3 cellular contexts compared by ENCODE assay signal in genomic region chr4:183014361-183015084, GRCh38.
TF ChIP-seq lines count a peak whose summit lies in the region.

No MANE protein-coding gene starts in this region.

TF ChIP-seq in SK-N-SH treated with all-trans-retinoic acid at 6 μM for 48 hours, 23 proteins besides CTCF, POLR2A, EP300 and RAD21 (continued from another document and continues in another):
- TF ChIP-seq TSHZ2 (CRISPR knock-in tag; IDR thresholded peaks at IDR 0.05): no peak
- TF ChIP-seq ZNF8 (CRISPR knock-in tag; IDR thresholded peaks at IDR 0.05): no peak
- TF ChIP-seq OSR1 (CRISPR knock-in tag; IDR thresholded peaks at IDR 0.05): no peak
- TF ChIP-seq, protein P1, sequence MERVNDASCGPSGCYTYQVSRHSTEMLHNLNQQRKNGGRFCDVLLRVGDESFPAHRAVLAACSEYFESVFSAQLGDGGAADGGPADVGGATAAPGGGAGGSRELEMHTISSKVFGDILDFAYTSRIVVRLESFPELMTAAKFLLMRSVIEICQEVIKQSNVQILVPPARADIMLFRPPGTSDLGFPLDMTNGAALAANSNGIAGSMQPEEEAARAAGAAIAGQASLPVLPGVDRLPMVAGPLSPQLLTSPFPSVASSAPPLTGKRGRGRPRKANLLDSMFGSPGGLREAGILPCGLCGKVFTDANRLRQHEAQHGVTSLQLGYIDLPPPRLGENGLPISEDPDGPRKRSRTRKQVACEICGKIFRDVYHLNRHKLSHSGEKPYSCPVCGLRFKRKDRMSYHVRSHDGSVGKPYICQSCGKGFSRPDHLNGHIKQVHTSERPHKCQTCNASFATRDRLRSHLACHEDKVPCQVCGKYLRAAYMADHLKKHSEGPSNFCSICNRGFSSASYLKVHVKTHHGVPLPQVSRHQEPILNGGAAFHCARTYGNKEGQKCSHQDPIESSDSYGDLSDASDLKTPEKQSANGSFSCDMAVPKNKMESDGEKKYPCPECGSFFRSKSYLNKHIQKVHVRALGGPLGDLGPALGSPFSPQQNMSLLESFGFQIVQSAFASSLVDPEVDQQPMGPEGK (CRISPR knock-in tag; IDR thresholded peaks at IDR 0.05; ENCODE audit: borderline replicate concordance): no peak
- TF ChIP-seq ESRRG (CRISPR knock-in tag; IDR thresholded peaks at IDR 0.05): no peak
- no peak for TF ChIP-seq ISL1 (CRISPR knock-in tag; IDR thresholded peaks at IDR 0.05)
- no peak for TF ChIP-seq BACH2 (CRISPR knock-in tag; IDR thresholded peaks at IDR 0.05; ENCODE audit: borderline replicate concordance)
- TF ChIP-seq, protein P2, sequence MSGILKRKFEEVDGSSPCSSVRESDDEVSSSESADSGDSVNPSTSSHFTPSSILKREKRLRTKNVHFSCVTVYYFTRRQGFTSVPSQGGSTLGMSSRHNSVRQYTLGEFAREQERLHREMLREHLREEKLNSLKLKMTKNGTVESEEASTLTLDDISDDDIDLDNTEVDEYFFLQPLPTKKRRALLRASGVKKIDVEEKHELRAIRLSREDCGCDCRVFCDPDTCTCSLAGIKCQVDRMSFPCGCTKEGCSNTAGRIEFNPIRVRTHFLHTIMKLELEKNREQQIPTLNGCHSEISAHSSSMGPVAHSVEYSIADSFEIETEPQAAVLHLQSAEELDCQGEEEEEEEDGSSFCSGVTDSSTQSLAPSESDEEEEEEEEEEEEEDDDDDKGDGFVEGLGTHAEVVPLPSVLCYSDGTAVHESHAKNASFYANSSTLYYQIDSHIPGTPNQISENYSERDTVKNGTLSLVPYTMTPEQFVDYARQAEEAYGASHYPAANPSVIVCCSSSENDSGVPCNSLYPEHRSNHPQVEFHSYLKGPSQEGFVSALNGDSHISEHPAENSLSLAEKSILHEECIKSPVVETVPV (CRISPR knock-in tag; IDR thresholded peaks at IDR 0.05): no peak
- TF ChIP-seq ZFP30 (CRISPR knock-in tag; IDR thresholded peaks at IDR 0.05): no peak
- TF ChIP-seq ZC3H10 (CRISPR knock-in tag; IDR thresholded peaks at IDR 0.05): no peak
- TF ChIP-seq PPARA (CRISPR knock-in tag; IDR thresholded peaks at IDR 0.05; ENCODE audit: borderline replicate concordance): no peak

TF ChIP-seq in SK-N-SH, 30 proteins besides CTCF, POLR2A, EP300 and RAD21 (continued from another document):
- TF ChIP-seq, protein P3, sequence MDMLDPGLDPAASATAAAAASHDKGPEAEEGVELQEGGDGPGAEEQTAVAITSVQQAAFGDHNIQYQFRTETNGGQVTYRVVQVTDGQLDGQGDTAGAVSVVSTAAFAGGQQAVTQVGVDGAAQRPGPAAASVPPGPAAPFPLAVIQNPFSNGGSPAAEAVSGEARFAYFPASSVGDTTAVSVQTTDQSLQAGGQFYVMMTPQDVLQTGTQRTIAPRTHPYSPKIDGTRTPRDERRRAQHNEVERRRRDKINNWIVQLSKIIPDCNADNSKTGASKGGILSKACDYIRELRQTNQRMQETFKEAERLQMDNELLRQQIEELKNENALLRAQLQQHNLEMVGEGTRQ (IDR thresholded peaks at IDR 0.05; ENCODE audit: borderline replicate concordance, low read depth, low read length): no peak
- TF ChIP-seq GABPA (IDR thresholded peaks at IDR 0.05; ENCODE audit: low read depth) (no peak), MAX (IDR thresholded peaks at IDR 0.05; ENCODE audit: low read depth) (no peak), TEAD4 (IDR thresholded peaks at IDR 0.05; ENCODE audit: borderline replicate concordance, insufficient read depth) (no peak), JUND (IDR thresholded peaks at IDR 0.05) (no peak), RCOR1 (IDR thresholded peaks at IDR 0.05; ENCODE audit: low read length) (no peak), MEF2A (IDR thresholded peaks at IDR 0.05; ENCODE audit: borderline replicate concordance, low read depth) (no peak), POLR2AphosphoS5 (IDR thresholded peaks at IDR 0.05; ENCODE audit: low read depth, low read length) (no peak), ELF1 (IDR thresholded peaks at IDR 0.05) (no peak), TAF1 (IDR thresholded peaks at IDR 0.05; ENCODE audit: borderline replicate concordance, low read depth, low read length) (no peak), MXI1 (IDR thresholded peaks at IDR 0.05; ENCODE audit: low read depth, low read length) (no peak), TCF12 (IDR thresholded peaks at IDR 0.05) (no peak)
- TF ChIP-seq, protein P4, sequence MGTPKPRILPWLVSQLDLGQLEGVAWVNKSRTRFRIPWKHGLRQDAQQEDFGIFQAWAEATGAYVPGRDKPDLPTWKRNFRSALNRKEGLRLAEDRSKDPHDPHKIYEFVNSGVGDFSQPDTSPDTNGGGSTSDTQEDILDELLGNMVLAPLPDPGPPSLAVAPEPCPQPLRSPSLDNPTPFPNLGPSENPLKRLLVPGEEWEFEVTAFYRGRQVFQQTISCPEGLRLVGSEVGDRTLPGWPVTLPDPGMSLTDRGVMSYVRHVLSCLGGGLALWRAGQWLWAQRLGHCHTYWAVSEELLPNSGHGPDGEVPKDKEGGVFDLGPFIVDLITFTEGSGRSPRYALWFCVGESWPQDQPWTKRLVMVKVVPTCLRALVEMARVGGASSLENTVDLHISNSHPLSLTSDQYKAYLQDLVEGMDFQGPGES (IDR thresholded peaks at IDR 0.05; ENCODE audit: low read depth, low read length): no peak

TF ChIP-seq in WTC11, 78 proteins besides CTCF, POLR2A, EP300 and RAD21 (continued from another document):
- TF ChIP-seq, protein P5, sequence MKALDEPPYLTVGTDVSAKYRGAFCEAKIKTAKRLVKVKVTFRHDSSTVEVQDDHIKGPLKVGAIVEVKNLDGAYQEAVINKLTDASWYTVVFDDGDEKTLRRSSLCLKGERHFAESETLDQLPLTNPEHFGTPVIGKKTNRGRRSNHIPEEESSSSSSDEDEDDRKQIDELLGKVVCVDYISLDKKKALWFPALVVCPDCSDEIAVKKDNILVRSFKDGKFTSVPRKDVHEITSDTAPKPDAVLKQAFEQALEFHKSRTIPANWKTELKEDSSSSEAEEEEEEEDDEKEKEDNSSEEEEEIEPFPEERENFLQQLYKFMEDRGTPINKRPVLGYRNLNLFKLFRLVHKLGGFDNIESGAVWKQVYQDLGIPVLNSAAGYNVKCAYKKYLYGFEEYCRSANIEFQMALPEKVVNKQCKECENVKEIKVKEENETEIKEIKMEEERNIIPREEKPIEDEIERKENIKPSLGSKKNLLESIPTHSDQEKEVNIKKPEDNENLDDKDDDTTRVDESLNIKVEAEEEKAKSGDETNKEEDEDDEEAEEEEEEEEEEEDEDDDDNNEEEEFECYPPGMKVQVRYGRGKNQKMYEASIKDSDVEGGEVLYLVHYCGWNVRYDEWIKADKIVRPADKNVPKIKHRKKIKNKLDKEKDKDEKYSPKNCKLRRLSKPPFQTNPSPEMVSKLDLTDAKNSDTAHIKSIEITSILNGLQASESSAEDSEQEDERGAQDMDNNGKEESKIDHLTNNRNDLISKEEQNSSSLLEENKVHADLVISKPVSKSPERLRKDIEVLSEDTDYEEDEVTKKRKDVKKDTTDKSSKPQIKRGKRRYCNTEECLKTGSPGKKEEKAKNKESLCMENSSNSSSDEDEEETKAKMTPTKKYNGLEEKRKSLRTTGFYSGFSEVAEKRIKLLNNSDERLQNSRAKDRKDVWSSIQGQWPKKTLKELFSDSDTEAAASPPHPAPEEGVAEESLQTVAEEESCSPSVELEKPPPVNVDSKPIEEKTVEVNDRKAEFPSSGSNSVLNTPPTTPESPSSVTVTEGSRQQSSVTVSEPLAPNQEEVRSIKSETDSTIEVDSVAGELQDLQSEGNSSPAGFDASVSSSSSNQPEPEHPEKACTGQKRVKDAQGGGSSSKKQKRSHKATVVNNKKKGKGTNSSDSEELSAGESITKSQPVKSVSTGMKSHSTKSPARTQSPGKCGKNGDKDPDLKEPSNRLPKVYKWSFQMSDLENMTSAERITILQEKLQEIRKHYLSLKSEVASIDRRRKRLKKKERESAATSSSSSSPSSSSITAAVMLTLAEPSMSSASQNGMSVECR (CRISPR knock-in tag; IDR thresholded peaks at IDR 0.05; ENCODE audit: borderline replicate concordance): no peak
- TF ChIP-seq ELF4 (CRISPR knock-in tag; IDR thresholded peaks at IDR 0.05; ENCODE audit: low read depth): no peak
- TF ChIP-seq, protein P6, sequence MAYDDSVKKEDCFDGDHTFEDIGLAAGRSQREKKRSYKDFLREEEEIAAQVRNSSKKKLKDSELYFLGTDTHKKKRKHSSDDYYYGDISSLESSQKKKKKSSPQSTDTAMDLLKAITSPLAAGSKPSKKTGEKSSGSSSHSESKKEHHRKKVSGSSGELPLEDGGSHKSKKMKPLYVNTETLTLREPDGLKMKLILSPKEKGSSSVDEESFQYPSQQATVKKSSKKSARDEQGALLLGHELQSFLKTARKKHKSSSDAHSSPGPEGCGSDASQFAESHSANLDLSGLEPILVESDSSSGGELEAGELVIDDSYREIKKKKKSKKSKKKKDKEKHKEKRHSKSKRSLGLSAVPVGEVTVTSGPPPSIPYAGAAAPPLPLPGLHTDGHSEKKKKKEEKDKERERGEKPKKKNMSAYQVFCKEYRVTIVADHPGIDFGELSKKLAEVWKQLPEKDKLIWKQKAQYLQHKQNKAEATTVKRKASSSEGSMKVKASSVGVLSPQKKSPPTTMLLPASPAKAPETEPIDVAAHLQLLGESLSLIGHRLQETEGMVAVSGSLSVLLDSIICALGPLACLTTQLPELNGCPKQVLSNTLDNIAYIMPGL (CRISPR knock-in tag; IDR thresholded peaks at IDR 0.05): no peak
- TF ChIP-seq NFATC4 (CRISPR knock-in tag; IDR thresholded peaks at IDR 0.05): no peak
- TF ChIP-seq ESRRA (CRISPR knock-in tag; IDR thresholded peaks at IDR 0.05; ENCODE audit: borderline replicate concordance): no peak
- no peak for TF ChIP-seq NFYB (CRISPR knock-in tag; conservative IDR thresholded peaks at IDR 0.05; ENCODE audit: low read depth)
- TF ChIP-seq, protein P7, sequence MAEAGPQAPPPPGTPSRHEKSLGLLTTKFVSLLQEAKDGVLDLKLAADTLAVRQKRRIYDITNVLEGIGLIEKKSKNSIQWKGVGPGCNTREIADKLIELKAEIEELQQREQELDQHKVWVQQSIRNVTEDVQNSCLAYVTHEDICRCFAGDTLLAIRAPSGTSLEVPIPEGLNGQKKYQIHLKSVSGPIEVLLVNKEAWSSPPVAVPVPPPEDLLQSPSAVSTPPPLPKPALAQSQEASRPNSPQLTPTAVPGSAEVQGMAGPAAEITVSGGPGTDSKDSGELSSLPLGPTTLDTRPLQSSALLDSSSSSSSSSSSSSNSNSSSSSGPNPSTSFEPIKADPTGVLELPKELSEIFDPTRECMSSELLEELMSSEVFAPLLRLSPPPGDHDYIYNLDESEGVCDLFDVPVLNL (CRISPR knock-in tag; IDR thresholded peaks at IDR 0.05; ENCODE audit: borderline replicate concordance, low read depth): no peak
- TF ChIP-seq MXD4 (CRISPR knock-in tag; IDR thresholded peaks at IDR 0.05; ENCODE audit: borderline replicate concordance): no peak
- TF ChIP-seq, protein P8, sequence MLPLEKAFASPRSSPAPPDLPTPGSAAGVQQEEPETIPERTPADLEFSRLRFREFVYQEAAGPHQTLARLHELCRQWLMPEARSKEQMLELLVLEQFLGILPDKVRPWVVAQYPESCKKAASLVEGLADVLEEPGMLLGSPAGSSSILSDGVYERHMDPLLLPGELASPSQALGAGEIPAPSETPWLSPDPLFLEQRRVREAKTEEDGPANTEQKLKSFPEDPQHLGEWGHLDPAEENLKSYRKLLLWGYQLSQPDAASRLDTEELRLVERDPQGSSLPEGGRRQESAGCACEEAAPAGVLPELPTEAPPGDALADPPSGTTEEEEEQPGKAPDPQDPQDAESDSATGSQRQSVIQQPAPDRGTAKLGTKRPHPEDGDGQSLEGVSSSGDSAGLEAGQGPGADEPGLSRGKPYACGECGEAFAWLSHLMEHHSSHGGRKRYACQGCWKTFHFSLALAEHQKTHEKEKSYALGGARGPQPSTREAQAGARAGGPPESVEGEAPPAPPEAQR (CRISPR knock-in tag; IDR thresholded peaks at IDR 0.05): no peak
- TF ChIP-seq RORB (CRISPR knock-in tag; IDR thresholded peaks at IDR 0.05): no peak
- no peak for TF ChIP-seq ATF1 (CRISPR knock-in tag; IDR thresholded peaks at IDR 0.05)
- TF ChIP-seq ZNF396 (CRISPR knock-in tag; IDR thresholded peaks at IDR 0.05; ENCODE audit: borderline replicate concordance): no peak
- no peak for TF ChIP-seq EMX1 (CRISPR knock-in tag; IDR thresholded peaks at IDR 0.05)
TF ChIP-seq in WTC11: peak in this region for 0.
